ENCODE assay signal across 15 cellular contexts in the genomic region with DNA sequence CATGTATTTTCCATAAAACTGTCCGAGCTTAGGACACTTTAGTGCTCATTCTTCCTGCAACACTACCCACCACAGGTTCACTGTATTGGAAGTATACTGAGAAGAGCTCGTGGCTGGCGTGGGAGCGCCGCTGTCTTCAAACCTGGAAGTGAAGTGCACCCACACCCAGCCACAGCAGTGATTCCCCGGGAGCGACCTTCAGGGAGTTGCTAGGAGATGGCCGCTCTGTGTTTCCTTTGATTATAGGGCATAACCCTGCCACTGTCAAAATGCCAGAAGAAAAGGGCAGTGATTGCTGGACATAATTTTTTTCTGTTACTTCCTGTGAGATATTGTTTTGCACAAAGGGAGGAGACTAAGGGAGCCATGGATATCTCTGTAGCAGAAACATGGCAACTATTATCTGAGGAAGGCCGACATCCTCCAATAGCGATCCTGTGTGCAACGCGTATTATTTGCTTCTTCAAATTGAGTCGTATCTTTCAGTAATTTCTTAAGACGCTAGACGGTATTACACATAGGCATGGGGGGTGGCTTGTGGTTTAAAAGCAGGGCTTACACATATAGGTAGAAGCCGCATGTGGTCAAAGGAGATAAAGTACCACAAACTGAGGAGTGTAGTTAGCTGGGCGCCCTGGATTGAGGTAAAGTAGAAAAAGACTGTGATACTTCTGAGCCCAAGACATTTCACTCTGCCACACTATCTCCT.
A peak's percentile ranks its signal among the peaks of the same experiment; 100 is the strongest.
DNase-seq lines count a peak whose midpoint lies in the region; ATAC-seq and TF ChIP-seq lines count a peak whose summit lies in the region.
"Had no signal": no experiment of that assay in that cellular context is flagged by ENCODE, and none has a peak within 500 bp of the region (broad histone marks: within the 10 kb centered on the region; RNA-seq: fewer than 3 reads in every experiment).

No MANE protein-coding gene starts in this region.

- H3K4me1 ChIP-seq in heart left ventricle (peaks cover 5 to 87% (median 47%) of the 10 kb centered on the region in 12 donors), colonic mucosa (no peaks in the 10 kb centered on the region)
- no peaks in the 10 kb centered on the region for H3K4me1 ChIP-seq in naive thymus-derived CD4-positive, alpha-beta T cell (ENCODE audit: control insufficient read depth in 2 of 2, insufficient read depth in 2 of 2, low read length in 2 of 2)

- H3K27ac ChIP-seq in heart left ventricle = peak overlapping the region in 11 of 12 donors; percentile 38 to 86 (median 63)
- no peak overlapping the region for H3K27ac ChIP-seq in naive thymus-derived CD4-positive, alpha-beta T cell (ENCODE audit: low read depth, low read length)
- no peak overlapping the region for H3K27ac ChIP-seq in colonic mucosa

- H3K27me3 ChIP-seq in heart left ventricle (no peaks in the 10 kb centered on the region), colonic mucosa (no peaks in the 10 kb centered on the region)
- no peaks in the 10 kb centered on the region for H3K27me3 ChIP-seq in naive thymus-derived CD4-positive, alpha-beta T cell (ENCODE audit: control insufficient read depth in 2 of 2, insufficient read depth in 2 of 2, low read length in 2 of 2)
- H3K27me3 ChIP-seq: MG63, transverse colon had no signal

- CTCF ChIA-PET in Calu3 (lab: Charles Lee) = no interaction called here
- CTCF ChIA-PET in naive thymus-derived CD4-positive, alpha-beta T cell (lab: Charles Lee) = no interaction called here

- POLR2A ChIA-PET in naive thymus-derived CD4-positive, alpha-beta T cell (lab: Charles Lee) = no interaction called here

- 29 to 55% (median 41%) methylated on average over 17 of the region's 17 CpGs for WGBS in heart left ventricle, 4 donors

- H3K36me3 ChIP-seq in heart left ventricle (peaks cover 0 to 3% (median 0%) of the 10 kb centered on the region in 9 donors), colonic mucosa (no peaks in the 10 kb centered on the region)
- H3K36me3 ChIP-seq in naive thymus-derived CD4-positive, alpha-beta T cell (ENCODE audit: control insufficient read depth in 2 of 3, insufficient read depth in 3 of 3, low read length in 3 of 3) = no peaks in the 10 kb centered on the region
- H3K36me3 ChIP-seq: MG63, transverse colon had no signal

- peak overlapping the region; percentile 73 for H3K27ac Mint-ChIP-seq in Calu3 (ENCODE audit: unreplicated experiment)
- peak overlapping the region; percentile 70 for H3K27ac Mint-ChIP-seq in neural crest cell (ENCODE audit: unreplicated experiment)
- no peak overlapping the region for H3K27ac Mint-ChIP-seq in naive thymus-derived CD4-positive, alpha-beta T cell
- H3K27ac Mint-ChIP-seq: B cell; T-helper 1 cell treated with Interleukin-12 subunit alpha and Interleukin-12 subunit beta and Interleukin-4 antibody, amounts not matched to agents 30 μg/mL and 1 μg/mL, for 36 hours had no signal

- DNase-seq in Calu3 = peak; percentile 15
- DNase-seq in OCI-M1 (lab: John Stamatoyannopoulos, UW) = peak; percentile 82
- peak in 4 of 5 donors; percentile 45 to 73 (median 50) for DNase-seq in heart left ventricle
- no peak for DNase-seq in neural crest cell (ENCODE audit: low read depth, low spot score)
- DNase-seq in naive thymus-derived CD4-positive, alpha-beta T cell = no peak
- no peak for DNase-seq in NCI-H526 (lab: John Stamatoyannopoulos, UW)
- no peak for DNase-seq in colonic mucosa
- DNase-seq: activated CD4-positive, alpha-beta T cell treated with anti-CD3 and anti-CD28 coated beads for 4 hours; activated T-cell treated with anti-CD3 and anti-CD28 coated beads, Interleukin-2, amount 50 U/mL, for 1 hour; MG63; NCI-H446 treated with DMSO at 0.1 percent for 48 hours; transverse colon had no signal

- H3K36me3 Mint-ChIP-seq in Calu3 (ENCODE audit: insufficient read depth, unreplicated experiment) = no peaks in the 10 kb centered on the region
- H3K36me3 Mint-ChIP-seq in neural crest cell (ENCODE audit: low read depth) = no peaks in the 10 kb centered on the region
- no peaks in the 10 kb centered on the region for H3K36me3 Mint-ChIP-seq in naive thymus-derived CD4-positive, alpha-beta T cell

- BruUV-seq in Calu3 (replicated peaks; lab: Mats Ljungman, UMichigan) = no TSS peak

- H3K4me3 Mint-ChIP-seq in Calu3 (ENCODE audit: low read depth, unreplicated experiment) (peak overlapping the region; percentile 55), neural crest cell (no peak overlapping the region)
- H3K4me3 Mint-ChIP-seq in naive thymus-derived CD4-positive, alpha-beta T cell = no peak overlapping the region
- H3K4me3 Mint-ChIP-seq: B cell; T-helper 1 cell treated with Interleukin-12 subunit alpha and Interleukin-12 subunit beta and Interleukin-4 antibody, amounts not matched to agents 30 μg/mL and 1 μg/mL, for 36 hours had no signal

- H3K4me1 Mint-ChIP-seq in Calu3 (ENCODE audit: low read depth, unreplicated experiment) (peaks cover 70% of the 10 kb centered on the region), neural crest cell (peaks cover 33% of the 10 kb centered on the region)
- no peaks in the 10 kb centered on the region for H3K4me1 Mint-ChIP-seq in naive thymus-derived CD4-positive, alpha-beta T cell
- H3K4me1 Mint-ChIP-seq: B cell had no signal

- intact Hi-C loops in Calu3 (cut with micrococcal nuclease; ENCODE audit: unreplicated experiment) = loop anchor here (5.0 kb wide), 2 partner anchors 65 to 95 kb away; a partner anchor contains a TSS
- intact Hi-C loops in heart left ventricle (cut with DNase I) = loop anchor here in 3 of 10 donors (2.0 to 5.0 kb wide), 3 partner anchors 35 to 48 kb away; no protein-coding TSS in a partner anchor
- intact Hi-C loops in naive thymus-derived CD4-positive, alpha-beta T cell (cut with micrococcal nuclease) = no loop called here
- intact Hi-C loops in colonic mucosa (cut with DNase I) = no loop called here

- TF ChIP-seq CTCF in Calu3 (IDR thresholded peaks at IDR 0.05; ENCODE audit: unreplicated experiment) = no peak
- TF ChIP-seq CTCF in heart left ventricle (IDR thresholded peaks at IDR 0.05) = no peak
- TF ChIP-seq CTCF in neural crest cell (conservative IDR thresholded peaks at IDR 0.05) = no peak
- no peak for TF ChIP-seq CTCF in colonic mucosa (IDR thresholded peaks at IDR 0.05)

- H3K9ac ChIP-seq in colonic mucosa (ENCODE audit: low read depth in 2 of 2, low read length in 2 of 2) = no peak overlapping the region

- ATAC-seq in heart left ventricle (peak; percentile 36 to 79 (median 69)), HG02588 (IDR thresholded peaks at IDR 0.05; ENCODE audit: unreplicated experiment) (no peak)
- ATAC-seq in naive thymus-derived CD4-positive, alpha-beta T cell = no peak

- H3K9me3 ChIP-seq in heart left ventricle (no peaks in the 10 kb centered on the region), colonic mucosa (no peaks in the 10 kb centered on the region)
- H3K9me3 ChIP-seq in naive thymus-derived CD4-positive, alpha-beta T cell (ENCODE audit: control insufficient read depth in 2 of 3, low read length in 3 of 3) = no peaks in the 10 kb centered on the region
- H3K9me3 ChIP-seq: MG63, transverse colon had no signal

- H3K27me3 Mint-ChIP-seq in Calu3 (ENCODE audit: unreplicated experiment) = no peaks in the 10 kb centered on the region
- no peaks in the 10 kb centered on the region for H3K27me3 Mint-ChIP-seq in neural crest cell (ENCODE audit: low read depth)
- peaks cover 0 to 29% (median 21%) of the 10 kb centered on the region in 5 donors for H3K27me3 Mint-ChIP-seq in naive thymus-derived CD4-positive, alpha-beta T cell

- TF ChIP-seq POLR2A in heart left ventricle (IDR thresholded peaks at IDR 0.05) = no peak

- H3K9me3 Mint-ChIP-seq in Calu3 (ENCODE audit: low read depth, unreplicated experiment) (no peaks in the 10 kb centered on the region), neural crest cell (no peaks in the 10 kb centered on the region)
- no peaks in the 10 kb centered on the region for H3K9me3 Mint-ChIP-seq in naive thymus-derived CD4-positive, alpha-beta T cell
- H3K9me3 Mint-ChIP-seq: T-helper 1 cell treated with Interleukin-12 subunit alpha and Interleukin-12 subunit beta and Interleukin-4 antibody, amounts not matched to agents 30 μg/mL and 1 μg/mL, for 36 hours had no signal

- H3K4me3 ChIP-seq in heart left ventricle (peak overlapping the region in 5 of 12 donors; percentile 6 to 23 (median 19)), colonic mucosa (no peak overlapping the region)
- no peak overlapping the region for H3K4me3 ChIP-seq in naive thymus-derived CD4-positive, alpha-beta T cell (ENCODE audit: low read length)
- H3K4me3 ChIP-seq: MG63, transverse colon had no signal

Comparison
In these comparisons a context has a peak if more than half of its experiments do, and no peak if none do; other contexts are left out.
1. DNase-seq: peak in Calu3 (single experiment), OCI-M1 (single experiment) and heart left ventricle (4 of 5); none in neural crest cell (single experiment), naive thymus-derived CD4-positive, alpha-beta T cell (0 of 9), NCI-H526 (0 of 2) and colonic mucosa (single experiment).
2. H3K27ac Mint-ChIP-seq: peak in Calu3 (single experiment) and neural crest cell (single experiment); none in naive thymus-derived CD4-positive, alpha-beta T cell (0 of 9).
3. ATAC-seq: peak in heart left ventricle (4 of 4); none in HG02588 (single experiment) and naive thymus-derived CD4-positive, alpha-beta T cell (single experiment).
4. H3K27ac ChIP-seq: peak in heart left ventricle (11 of 12); none in naive thymus-derived CD4-positive, alpha-beta T cell (single experiment) and colonic mucosa (single experiment).